ENCODE assay signal across 9 cellular contexts in genomic region chr2:189836644-189837043, GRCh38. TPM values are rescaled to one million over a fixed set of nuclear protein-coding genes. Genes with fewer than 3 reads are reported as not detected.
DNase-seq lines count a peak whose midpoint lies in the region; ATAC-seq and TF ChIP-seq lines count a peak whose summit lies in the region.
"Had no signal": no experiment of that assay in that cellular context is flagged by ENCODE, and none has a peak within 500 bp of the region (broad histone marks: within the 10 kb centered on the region; RNA-seq: fewer than 3 reads in every experiment).

No MANE protein-coding gene starts in this region.

- H3K27ac Mint-ChIP-seq in brain (peak overlapping the region; percentile 26 to 92 (median 62)), nephron progenitor cell (peak overlapping the region; percentile 93)

- no peak overlapping the region for H3K4me3 ChIP-seq in lower leg skin (ENCODE audit: low read depth, poor library complexity, severe bottlenecking)

- H3K4me1 Mint-ChIP-seq in brain (peaks cover 11% of the 10 kb centered on the region), nephron progenitor cell (peaks cover 39% of the 10 kb centered on the region)

- peak overlapping the region in 2 of 5 experiments; percentile 4 to 17 for H3K4me3 Mint-ChIP-seq in brain
- H3K4me3 Mint-ChIP-seq in nephron progenitor cell, result peak overlapping the region; percentile 2

- DNase-seq in Daoy (ENCODE audit: low read depth), result peak; percentile 6
- peak; percentile 45 for DNase-seq in NCI-H2029 (lab: John Stamatoyannopoulos, UW)
- DNase-seq in nephron progenitor cell, result no peak
- DNase-seq in putamen (ENCODE audit: low spot score), result no peak
- DNase-seq in lower leg skin (ENCODE audit: low spot score in 2 of 2), result no peak
- DNase-seq in medulla oblongata (ENCODE audit: extremely low spot score), result no peak
- DNase-seq: activated gamma-delta T cell treated with Interleukin-2 at 50 U/mL for 16 hours had no signal

- intact Hi-C loops in lower leg skin (cut with DNase I; ENCODE audit: low total_unique reads), result no loop called here

- 36 to 43% methylated on average over 4 of the region's 4 CpGs for WGBS in lower leg skin, 2 donors

- H3K36me3 Mint-ChIP-seq in brain (peaks cover 27% of the 10 kb centered on the region), nephron progenitor cell (ENCODE audit: low read depth) (peaks cover 35% of the 10 kb centered on the region)

- H3K9me3 Mint-ChIP-seq in brain, result no peaks in the 10 kb centered on the region
- H3K9me3 Mint-ChIP-seq in nephron progenitor cell, result no peaks in the 10 kb centered on the region

- no peak for TF ChIP-seq CTCF in brain (conservative IDR thresholded peaks at IDR 0.05)
- no peak for TF ChIP-seq CTCF in nephron progenitor cell (IDR thresholded peaks at IDR 0.05)
- no peak for TF ChIP-seq CTCF in lower leg skin (IDR thresholded peaks at IDR 0.05)

- ATAC-seq in GM21367 (IDR thresholded peaks at IDR 0.05; ENCODE audit: unreplicated experiment), result no peak

- TF ChIP-seq POLR2A in lower leg skin (IDR thresholded peaks at IDR 0.05), result no peak

- no peaks in the 10 kb centered on the region for H3K27me3 Mint-ChIP-seq in brain
- H3K27me3 Mint-ChIP-seq in nephron progenitor cell (ENCODE audit: low read depth, poor library complexity), result no peaks in the 10 kb centered on the region

RNA-seq across cellular contexts. Expression of gene PMS1, which starts 52.4 kb away (rescaled TPM):
- total RNA-seq in Daoy (2014; rRNA removed; shearing (Covaris generic)), result 35.0 and 56.1 TPM in 2 replicates
- 4.8 TPM for polyA plus RNA-seq in brain (ENCODE audit: insufficient read depth, low read depth, low replicate concordance)
- total RNA-seq in lower leg skin, result 10 to 100 TPM in 2 of 4 donors, 1 to 10 TPM in 2; 6.7 to 10.2 (median 10.0) TPM

RNA-seq across cellular contexts. Expression of gene ORMDL1, which starts 52.5 kb away (rescaled TPM):
- 66.7 and 67.7 TPM in 2 replicates for total RNA-seq in Daoy (2014; rRNA removed; shearing (Covaris generic))
- 22.7 TPM for polyA plus RNA-seq in brain (ENCODE audit: insufficient read depth, low read depth, low replicate concordance)
- 10 to 100 TPM; 52.5 to 79.0 (median 61.5) TPM for total RNA-seq in lower leg skin

Comparison
In these comparisons a context has a peak if more than half of its experiments do, and no peak if none do; other contexts are left out.
1. DNase-seq: peak in Daoy (single experiment) and NCI-H2029 (single experiment); none in nephron progenitor cell (single experiment), putamen (single experiment), lower leg skin (0 of 2) and medulla oblongata (single experiment).